21 cellular contexts compared by ENCODE assay signal in the genomic region with DNA sequence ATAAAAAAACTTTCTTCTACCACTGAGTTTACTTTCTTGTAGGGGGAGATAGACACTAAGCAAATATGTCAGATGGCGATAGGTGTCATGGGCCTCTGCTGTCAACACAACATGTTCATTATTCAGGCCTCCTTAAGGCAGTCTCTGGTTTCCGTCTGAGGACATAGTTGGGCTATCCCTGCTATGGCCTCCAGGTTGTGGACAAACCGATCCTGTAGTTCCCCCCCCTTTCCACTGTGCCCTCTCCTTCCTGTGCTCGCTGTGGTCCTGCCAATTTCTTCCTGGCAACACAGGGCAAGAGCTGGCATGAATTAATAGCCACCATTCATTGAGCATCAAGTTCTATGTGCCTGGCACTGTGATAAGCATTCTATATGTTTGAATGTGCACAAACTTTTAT.
DNase-seq lines count a peak whose midpoint lies in the region; ATAC-seq and TF ChIP-seq lines count a peak whose summit lies in the region.
"Had no signal": no experiment of that assay in that cellular context is flagged by ENCODE, and none has a peak within 500 bp of the region (broad histone marks: within the 10 kb centered on the region; RNA-seq: fewer than 3 reads in every experiment).

No MANE protein-coding gene starts in this region.

- no peak overlapping the region for H3K4me2 ChIP-seq in GM23338
- H3K4me2 ChIP-seq: BLaER1 had no signal

- H4K20me1 ChIP-seq in GM23338 (replicated peaks; ENCODE audit: insufficient read depth) = no peaks in the 10 kb centered on the region
- H4K20me1 ChIP-seq: BLaER1 had no signal

- no peaks in the 10 kb centered on the region for H3K9me3 Mint-ChIP-seq in GM23338
- H3K9me3 Mint-ChIP-seq in stimulated activated naive CD8-positive, alpha-beta T cell treated with anti-CD3 and anti-CD28 coated beads, Interleukin-15, amount 100 ng/mL, for 72 hours = no peaks in the 10 kb centered on the region
- H3K9me3 Mint-ChIP-seq: CD4-positive, alpha-beta memory T cell; CD4-positive, CD25-positive, alpha-beta regulatory T cell; CD8-positive, alpha-beta memory T cell had no signal

- H3K27ac ChIP-seq in GM23338 (ENCODE audit: low read depth) = no peak overlapping the region
- no peak overlapping the region for H3K27ac ChIP-seq in upper lobe of right lung
- H3K27ac ChIP-seq: BLaER1 had no signal

- H3K4me3 ChIP-seq in GM23338 = no peak overlapping the region
- H3K4me3 ChIP-seq in upper lobe of right lung = no peak overlapping the region
- H3K4me3 ChIP-seq: BLaER1 had no signal

- TF ChIP-seq CTCF in GM23338 (conservative IDR thresholded peaks at IDR 0.05; ENCODE audit: low read depth in 2 of 2) = no peak
- no peak for TF ChIP-seq CTCF in upper lobe of right lung (IDR thresholded peaks at IDR 0.05)

- H3K27ac Mint-ChIP-seq in GM23338 = no peak overlapping the region
- H3K27ac Mint-ChIP-seq in stimulated activated naive CD8-positive, alpha-beta T cell treated with anti-CD3 and anti-CD28 coated beads, Interleukin-15, amount 100 ng/mL, for 72 hours = no peak overlapping the region
- H3K27ac Mint-ChIP-seq: CD14-positive monocyte; CD4-positive, alpha-beta memory T cell; CD4-positive, CD25-positive, alpha-beta regulatory T cell; CD8-positive, alpha-beta memory T cell had no signal

- ATAC-seq in GM23338 (peak; percentile 25; the same call in 1 of the 3 replicates), upper lobe of right lung (no peak)
- ATAC-seq in stimulated activated naive CD8-positive, alpha-beta T cell treated with anti-CD3 and anti-CD28 coated beads, Interleukin-15, amount 100 ng/mL, for 72 hours = no peak

- H2AFZ ChIP-seq in GM23338 = peak overlapping the region; percentile 83; the same call in 1 of the 2 replicates

- H3K4me1 Mint-ChIP-seq in GM23338 = peaks cover 6% of the 10 kb centered on the region; the same call in 2 of the 3 replicates
- no peaks in the 10 kb centered on the region for H3K4me1 Mint-ChIP-seq in stimulated activated naive CD8-positive, alpha-beta T cell treated with anti-CD3 and anti-CD28 coated beads, Interleukin-15, amount 100 ng/mL, for 72 hours
- H3K4me1 Mint-ChIP-seq: CD4-positive, alpha-beta memory T cell; CD4-positive, CD25-positive, alpha-beta regulatory T cell; CD8-positive, alpha-beta memory T cell had no signal

- H3K4me1 ChIP-seq in GM23338 (ENCODE audit: insufficient read depth) (no peaks in the 10 kb centered on the region; the same call in 1 of the 2 replicates), upper lobe of right lung (no peaks in the 10 kb centered on the region)
- H3K4me1 ChIP-seq: BLaER1 had no signal

- H3F3A ChIP-seq in GM23338 (replicated peaks; ENCODE audit: low read depth) = no peaks in the 10 kb centered on the region

- H3K27me3 ChIP-seq in GM23338 (ENCODE audit: insufficient read depth) (no peaks in the 10 kb centered on the region), upper lobe of right lung (no peaks in the 10 kb centered on the region)
- H3K27me3 ChIP-seq: BE2C, BLaER1 had no signal

- H3K9me2 ChIP-seq in GM23338 (ENCODE audit: insufficient read depth) = no peaks in the 10 kb centered on the region; the same call in 1 of the 2 replicates

- H3K27me3 Mint-ChIP-seq in GM23338 (ENCODE audit: insufficient read depth, low read depth, poor library complexity) = peaks cover 2% of the 10 kb centered on the region
- peaks cover 18% of the 10 kb centered on the region for H3K27me3 Mint-ChIP-seq in stimulated activated naive CD8-positive, alpha-beta T cell treated with anti-CD3 and anti-CD28 coated beads, Interleukin-15, amount 100 ng/mL, for 72 hours
- H3K27me3 Mint-ChIP-seq: CD4-positive, CD25-positive, alpha-beta regulatory T cell had no signal

- intact Hi-C loops in upper lobe of right lung (cut with DNase I) = no loop called here

- no peak for DNase-seq in GM23338 (ENCODE audit: low spot score)
- peak; percentile 34 for DNase-seq in left kidney (ENCODE audit: low read depth, low spot score)
- DNase-seq in upper lobe of right lung = no peak
- DNase-seq in stimulated activated naive CD8-positive, alpha-beta T cell treated with anti-CD3 and anti-CD28 coated beads, Interleukin-15, amount 100 ng/mL, for 72 hours = no peak
- DNase-seq in NCI-H748 treated with DMSO at 0.1 percent for 48 hours (lab: John Stamatoyannopoulos, UW) = no peak
- DNase-seq: 8988T; ACHN; BE2C; C1 segment of cervical spinal cord; CD4-positive, alpha-beta memory T cell; CD4-positive, CD25-positive, alpha-beta regulatory T cell; CD8-positive, alpha-beta memory T cell; COR-L47; DMS 273 treated with DMSO at 0.1 percent for 48 hours; DMS153; DMS79; DND-41; EL; GF-D8 had no signal

- no peaks in the 10 kb centered on the region for H3K9me3 ChIP-seq in upper lobe of right lung
- H3K9me3 ChIP-seq: BE2C, BLaER1 had no signal

- no peaks in the 10 kb centered on the region for H3K79me2 ChIP-seq in GM23338 (replicated peaks; ENCODE audit: insufficient read depth)

- no peaks in the 10 kb centered on the region for H3K36me3 ChIP-seq in GM23338 (ENCODE audit: insufficient read depth)
- no peaks in the 10 kb centered on the region for H3K36me3 ChIP-seq in upper lobe of right lung
- H3K36me3 ChIP-seq: BE2C, BLaER1 had no signal

- no peaks in the 10 kb centered on the region for H3K36me3 Mint-ChIP-seq in GM23338 (ENCODE audit: low read depth)
- H3K36me3 Mint-ChIP-seq: CD14-positive monocyte; CD4-positive, alpha-beta memory T cell; CD4-positive, CD25-positive, alpha-beta regulatory T cell; CD8-positive, alpha-beta memory T cell had no signal

- no peak overlapping the region for H3K4me3 Mint-ChIP-seq in GM23338
- H3K4me3 Mint-ChIP-seq in stimulated activated naive CD8-positive, alpha-beta T cell treated with anti-CD3 and anti-CD28 coated beads, Interleukin-15, amount 100 ng/mL, for 72 hours = no peak overlapping the region
- H3K4me3 Mint-ChIP-seq: CD14-positive monocyte; CD4-positive, alpha-beta memory T cell; CD4-positive, CD25-positive, alpha-beta regulatory T cell; CD8-positive, alpha-beta memory T cell had no signal

TF ChIP-seq in GM23338, 12 proteins besides CTCF, POLR2A, EP300 and RAD21 (continues in another document):
- TF ChIP-seq, protein P1, sequence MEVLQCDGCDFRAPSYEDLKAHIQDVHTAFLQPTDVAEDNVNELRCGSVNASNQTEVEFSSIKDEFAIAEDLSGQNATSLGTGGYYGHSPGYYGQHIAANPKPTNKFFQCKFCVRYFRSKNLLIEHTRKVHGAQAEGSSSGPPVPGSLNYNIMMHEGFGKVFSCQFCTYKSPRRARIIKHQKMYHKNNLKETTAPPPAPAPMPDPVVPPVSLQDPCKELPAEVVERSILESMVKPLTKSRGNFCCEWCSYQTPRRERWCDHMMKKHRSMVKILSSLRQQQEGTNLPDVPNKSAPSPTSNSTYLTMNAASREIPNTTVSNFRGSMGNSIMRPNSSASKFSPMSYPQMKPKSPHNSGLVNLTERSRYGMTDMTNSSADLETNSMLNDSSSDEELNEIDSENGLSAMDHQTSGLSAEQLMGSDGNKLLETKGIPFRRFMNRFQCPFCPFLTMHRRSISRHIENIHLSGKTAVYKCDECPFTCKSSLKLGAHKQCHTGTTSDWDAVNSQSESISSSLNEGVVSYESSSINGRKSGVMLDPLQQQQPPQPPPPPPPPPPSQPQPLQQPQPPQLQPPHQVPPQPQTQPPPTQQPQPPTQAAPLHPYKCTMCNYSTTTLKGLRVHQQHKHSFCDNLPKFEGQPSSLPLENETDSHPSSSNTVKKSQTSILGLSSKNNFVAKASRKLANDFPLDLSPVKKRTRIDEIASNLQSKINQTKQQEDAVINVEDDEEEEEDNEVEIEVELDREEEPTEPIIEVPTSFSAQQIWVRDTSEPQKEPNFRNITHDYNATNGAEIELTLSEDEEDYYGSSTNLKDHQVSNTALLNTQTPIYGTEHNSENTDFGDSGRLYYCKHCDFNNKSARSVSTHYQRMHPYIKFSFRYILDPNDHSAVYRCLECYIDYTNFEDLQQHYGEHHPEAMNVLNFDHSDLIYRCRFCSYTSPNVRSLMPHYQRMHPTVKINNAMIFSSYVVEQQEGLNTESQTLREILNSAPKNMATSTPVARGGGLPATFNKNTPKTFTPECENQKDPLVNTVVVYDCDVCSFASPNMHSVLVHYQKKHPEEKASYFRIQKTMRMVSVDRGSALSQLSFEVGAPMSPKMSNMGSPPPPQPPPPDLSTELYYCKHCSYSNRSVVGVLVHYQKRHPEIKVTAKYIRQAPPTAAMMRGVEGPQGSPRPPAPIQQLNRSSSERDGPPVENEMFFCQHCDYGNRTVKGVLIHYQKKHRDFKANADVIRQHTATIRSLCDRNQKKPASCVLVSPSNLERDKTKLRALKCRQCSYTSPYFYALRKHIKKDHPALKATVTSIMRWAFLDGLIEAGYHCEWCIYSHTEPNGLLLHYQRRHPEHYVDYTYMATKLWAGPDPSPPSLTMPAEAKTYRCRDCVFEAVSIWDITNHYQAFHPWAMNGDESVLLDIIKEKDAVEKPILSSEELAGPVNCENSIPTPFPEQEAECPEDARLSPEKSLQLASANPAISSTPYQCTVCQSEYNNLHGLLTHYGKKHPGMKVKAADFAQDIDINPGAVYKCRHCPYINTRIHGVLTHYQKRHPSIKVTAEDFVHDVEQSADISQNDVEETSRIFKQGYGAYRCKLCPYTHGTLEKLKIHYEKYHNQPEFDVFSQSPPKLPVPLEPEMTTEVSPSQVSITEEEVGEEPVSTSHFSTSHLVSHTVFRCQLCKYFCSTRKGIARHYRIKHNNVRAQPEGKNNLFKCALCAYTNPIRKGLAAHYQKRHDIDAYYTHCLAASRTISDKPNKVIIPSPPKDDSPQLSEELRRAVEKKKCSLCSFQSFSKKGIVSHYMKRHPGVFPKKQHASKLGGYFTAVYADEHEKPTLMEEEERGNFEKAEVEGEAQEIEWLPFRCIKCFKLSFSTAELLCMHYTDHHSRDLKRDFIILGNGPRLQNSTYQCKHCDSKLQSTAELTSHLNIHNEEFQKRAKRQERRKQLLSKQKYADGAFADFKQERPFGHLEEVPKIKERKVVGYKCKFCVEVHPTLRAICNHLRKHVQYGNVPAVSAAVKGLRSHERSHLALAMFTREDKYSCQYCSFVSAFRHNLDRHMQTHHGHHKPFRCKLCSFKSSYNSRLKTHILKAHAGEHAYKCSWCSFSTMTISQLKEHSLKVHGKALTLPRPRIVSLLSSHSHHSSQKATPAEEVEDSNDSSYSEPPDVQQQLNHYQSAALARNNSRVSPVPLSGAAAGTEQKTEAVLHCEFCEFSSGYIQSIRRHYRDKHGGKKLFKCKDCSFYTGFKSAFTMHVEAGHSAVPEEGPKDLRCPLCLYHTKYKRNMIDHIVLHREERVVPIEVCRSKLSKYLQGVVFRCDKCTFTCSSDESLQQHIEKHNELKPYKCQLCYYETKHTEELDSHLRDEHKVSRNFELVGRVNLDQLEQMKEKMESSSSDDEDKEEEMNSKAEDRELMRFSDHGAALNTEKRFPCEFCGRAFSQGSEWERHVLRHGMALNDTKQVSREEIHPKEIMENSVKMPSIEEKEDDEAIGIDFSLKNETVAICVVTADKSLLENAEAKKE (CRISPR knock-in tag; IDR thresholded peaks at IDR 0.05) = no peak
- TF ChIP-seq EZH2 (IDR thresholded peaks at IDR 0.05; ENCODE audit: low read depth, unreplicated experiment) (no peak), NANOG (IDR thresholded peaks at IDR 0.05; ENCODE audit: borderline replicate concordance) (no peak), STAT1 (IDR thresholded peaks at IDR 0.05; ENCODE audit: unreplicated experiment) (no peak), CREB1 (CRISPR knock-in tag; IDR thresholded peaks at IDR 0.05; ENCODE audit: low read depth) (no peak), ZNF114 (CRISPR knock-in tag; IDR thresholded peaks at IDR 0.05) (no peak), EZH2phosphoT487 (IDR thresholded peaks at IDR 0.05; ENCODE audit: unreplicated experiment) (no peak)
